In genomic region chr11:1832181-1832988, GRCh38 we compare ENCODE assay signal across 8 cellular contexts. TPM values are rescaled to one million over a fixed set of nuclear protein-coding genes. Genes with fewer than 3 reads are reported as not detected.
A peak's percentile ranks its signal among the peaks of the same experiment; 100 is the strongest.
DNase-seq lines count a peak whose midpoint lies in the region; ATAC-seq and TF ChIP-seq lines count a peak whose summit lies in the region.

No MANE protein-coding gene starts in this region.

- no peak overlapping the region for H3K27ac ChIP-seq in CD8-positive, alpha-beta T cell (ENCODE audit: low read depth, low read length)
- peak overlapping the region in 1 of 2 donors; percentile 93 for H3K27ac ChIP-seq in lung (ENCODE audit: low read depth in 1 of 2, low read length in 1 of 2)

- no peaks in the 10 kb centered on the region for H3K36me3 ChIP-seq in CD8-positive, alpha-beta T cell (ENCODE audit: insufficient read depth, low read length)
- H3K36me3 ChIP-seq in lung (ENCODE audit: control insufficient read depth in 2 of 2, insufficient read depth in 2 of 2, low read length in 2 of 2) = no peaks in the 10 kb centered on the region

- 16 to 20% methylated on average over 38 to 45 of the region's 45 CpGs for WGBS in lung, 2 donors

- no peaks in the 10 kb centered on the region for H3K9me3 Mint-ChIP-seq in CD8-positive, alpha-beta T cell
- H3K9me3 Mint-ChIP-seq in dendritic cell treated with granulocyte-macrophage colony-stimulating factor and Interleukin-4, amounts not matched to agents 40 ng/mL and 50 ng/mL, for 4 days = no peaks in the 10 kb centered on the region
- H3K9me3 Mint-ChIP-seq in stimulated activated effector memory CD8-positive, alpha-beta T cell treated with anti-CD3 and anti-CD28 coated beads, Interleukin-12 subunit alpha, Interleukin-12 subunit beta, amount 100 ng/mL, for 72 hours = no peaks in the 10 kb centered on the region

- intact Hi-C loops in CD8-positive, alpha-beta T cell (cut with DNase I, micrococcal nuclease) = loop anchor here in 1 of 2 experiments (1.0 kb wide), 3 partner anchors 138 to 286 kb away; no protein-coding TSS in a partner anchor
- intact Hi-C loops in dendritic cell treated with granulocyte-macrophage colony-stimulating factor and Interleukin-4, amounts not matched to agents 40 ng/mL and 50 ng/mL, for 4 days (cut with micrococcal nuclease) = loop anchor here (1.0 to 2.0 kb wide), 3 partner anchors 126 to 318 kb away; no protein-coding TSS in a partner anchor

- H3K27me3 Mint-ChIP-seq in CD8-positive, alpha-beta T cell (ENCODE audit: low read depth) = peaks cover 2% of the 10 kb centered on the region
- peaks cover 81% of the 10 kb centered on the region for H3K27me3 Mint-ChIP-seq in dendritic cell treated with granulocyte-macrophage colony-stimulating factor and Interleukin-4, amounts not matched to agents 40 ng/mL and 50 ng/mL, for 4 days

- H3K4me3 ChIP-seq in CD8-positive, alpha-beta T cell (ENCODE audit: low read depth, low read length) = no peak overlapping the region
- H3K4me3 ChIP-seq in lung = no peak overlapping the region

- H3K27me3 ChIP-seq in CD8-positive, alpha-beta T cell (ENCODE audit: insufficient read depth, low read length) = no peaks in the 10 kb centered on the region
- no peaks in the 10 kb centered on the region for H3K27me3 ChIP-seq in lung (ENCODE audit: control insufficient read depth, insufficient read depth)

- H3K4me3 Mint-ChIP-seq in CD8-positive, alpha-beta T cell = no peak overlapping the region
- peak overlapping the region; percentile 30 for H3K4me3 Mint-ChIP-seq in dendritic cell treated with granulocyte-macrophage colony-stimulating factor and Interleukin-4, amounts not matched to agents 40 ng/mL and 50 ng/mL, for 4 days
- H3K4me3 Mint-ChIP-seq in stimulated activated effector memory CD8-positive, alpha-beta T cell treated with anti-CD3 and anti-CD28 coated beads, Interleukin-12 subunit alpha, Interleukin-12 subunit beta, amount 100 ng/mL, for 72 hours = no peak overlapping the region

- peak; percentile 95 for TF ChIP-seq CTCF in CD8-positive, alpha-beta T cell (IDR thresholded peaks at IDR 0.05)
- TF ChIP-seq CTCF in lung (IDR thresholded peaks at IDR 0.05; ENCODE audit: control extremely low read depth, extremely low read depth) = peak; percentile 61

- H3K9me3 ChIP-seq in CD8-positive, alpha-beta T cell (ENCODE audit: low read length) = no peaks in the 10 kb centered on the region
- no peaks in the 10 kb centered on the region for H3K9me3 ChIP-seq in lung (ENCODE audit: control insufficient read depth in 2 of 2, insufficient read depth in 1 of 2, low read length in 1 of 2)

- ATAC-seq in CD8-positive, alpha-beta T cell = peak; percentile 77
- ATAC-seq in lung (ENCODE audit: insufficient read depth, low FRiP score) (no peak), HG03442 (IDR thresholded peaks at IDR 0.05; ENCODE audit: unreplicated experiment) (no peak)
- ATAC-seq in stimulated activated effector memory CD8-positive, alpha-beta T cell treated with anti-CD3 and anti-CD28 coated beads, Interleukin-12 subunit alpha, Interleukin-12 subunit beta, amount 100 ng/mL, for 72 hours = peak; percentile 68

- H3K4me1 ChIP-seq in CD8-positive, alpha-beta T cell (ENCODE audit: insufficient read depth, low read length) = peaks cover 8% of the 10 kb centered on the region
- H3K4me1 ChIP-seq in lung (ENCODE audit: control insufficient read depth in 2 of 2, insufficient read depth in 2 of 2, low read length in 2 of 2) = peaks cover 0 to 2% of the 10 kb centered on the region in 2 donors

- CTCF ChIA-PET in CD8-positive, alpha-beta T cell (lab: Charles Lee) = interaction anchor here (0.6 to 7.8 kb wide), 70 partner anchors 8 to 1143 kb away, joined by 3 to 513 read pairs (median 5); partner anchors contain the start of genes H19, KRTAP5-6, LSP1 and MRPL23

- DNase-seq in CD8-positive, alpha-beta T cell = peak; percentile 43 to 87 (median 61)
- peak; percentile 95 for DNase-seq in HuH-7 (ENCODE audit: low spot score)
- peak; percentile 69 for DNase-seq in activated CD4-positive, alpha-beta T cell treated with anti-CD3 and anti-CD28 coated beads, Interleukin-2, amount 50 U/mL, for 1 hour
- no peak for DNase-seq in lung (ENCODE audit: low spot score)
- DNase-seq in stimulated activated effector memory CD8-positive, alpha-beta T cell treated with anti-CD3 and anti-CD28 coated beads, Interleukin-12 subunit alpha, Interleukin-12 subunit beta, amount 100 ng/mL, for 72 hours (ENCODE audit: low spot score in 2 of 2) = peak; percentile 82 to 88
- no peak for DNase-seq in ureter (ENCODE audit: low spot score)

- no peaks in the 10 kb centered on the region for H3K4me1 Mint-ChIP-seq in CD8-positive, alpha-beta T cell (ENCODE audit: low read depth)
- H3K4me1 Mint-ChIP-seq in dendritic cell treated with granulocyte-macrophage colony-stimulating factor and Interleukin-4, amounts not matched to agents 40 ng/mL and 50 ng/mL, for 4 days (ENCODE audit: low read depth) = peaks cover 24% of the 10 kb centered on the region
- no peaks in the 10 kb centered on the region for H3K4me1 Mint-ChIP-seq in stimulated activated effector memory CD8-positive, alpha-beta T cell treated with anti-CD3 and anti-CD28 coated beads, Interleukin-12 subunit alpha, Interleukin-12 subunit beta, amount 100 ng/mL, for 72 hours

- no peaks in the 10 kb centered on the region for H3K36me3 Mint-ChIP-seq in CD8-positive, alpha-beta T cell
- no peaks in the 10 kb centered on the region for H3K36me3 Mint-ChIP-seq in dendritic cell treated with granulocyte-macrophage colony-stimulating factor and Interleukin-4, amounts not matched to agents 40 ng/mL and 50 ng/mL, for 4 days (ENCODE audit: low read depth)
- H3K36me3 Mint-ChIP-seq in stimulated activated effector memory CD8-positive, alpha-beta T cell treated with anti-CD3 and anti-CD28 coated beads, Interleukin-12 subunit alpha, Interleukin-12 subunit beta, amount 100 ng/mL, for 72 hours = no peaks in the 10 kb centered on the region

- POLR2A ChIA-PET in CD8-positive, alpha-beta T cell (lab: Charles Lee) = interaction anchor here (0.8 to 0.9 kb wide), 3 partner anchors 75 to 140 kb away, joined by 3 to 7 read pairs (median 3); no protein-coding TSS in a partner anchor

- H3K27ac Mint-ChIP-seq in CD8-positive, alpha-beta T cell = no peak overlapping the region
- H3K27ac Mint-ChIP-seq in dendritic cell treated with granulocyte-macrophage colony-stimulating factor and Interleukin-4, amounts not matched to agents 40 ng/mL and 50 ng/mL, for 4 days = no peak overlapping the region
- no peak overlapping the region for H3K27ac Mint-ChIP-seq in stimulated activated effector memory CD8-positive, alpha-beta T cell treated with anti-CD3 and anti-CD28 coated beads, Interleukin-12 subunit alpha, Interleukin-12 subunit beta, amount 100 ng/mL, for 72 hours

RNA-seq across cellular contexts. Expression of gene SYT8, which starts 2.4 kb away (rescaled TPM):
- total RNA-seq in CD8-positive, alpha-beta T cell = not detected
- total RNA-seq in lung = 10 to 100 TPM in 1 of 2 donors, 1 to 10 TPM in 1; 2.7 to 40.6 TPM
- 10 to 100 TPM; 15.0 to 18.9 TPM for polyA plus RNA-seq in lung
- 159 TPM for total RNA-seq in ureter

RNA-seq across cellular contexts. Expression of gene TNNI2, which starts 6.4 kb away (rescaled TPM):
- total RNA-seq in CD8-positive, alpha-beta T cell = under 1 TPM in 1 of 2 experiments, not detected in 1; 0.60 TPM
- total RNA-seq in lung (10 to 100 TPM in 1 of 2 donors, 1 to 10 TPM in 1; 3.1 to 14.3 TPM), ureter (45.0 TPM)
- polyA plus RNA-seq in lung = 10 to 100 TPM; 10.1 to 35.8 TPM

RNA-seq across cellular contexts. Expression of gene LSP1, which starts 20.5 kb away (rescaled TPM):
- total RNA-seq in CD8-positive, alpha-beta T cell = 100 to 1,000 TPM; 190 to 191 TPM
- total RNA-seq in lung = 10 to 100 TPM; 44.9 to 72.1 TPM
- polyA plus RNA-seq in lung = 100 to 1,000 TPM in 1 of 2 donors, 10 to 100 TPM in 1; 95.7 to 121 TPM
- total RNA-seq in ureter = 47.4 TPM

RNA-seq across cellular contexts. Expression of gene PRR33, which starts 59.3 kb away (rescaled TPM):
- total RNA-seq in CD8-positive, alpha-beta T cell = not detected
- total RNA-seq in lung (not detected), ureter (not detected)
- under 1 TPM; 0.08 to 0.13 TPM for polyA plus RNA-seq in lung

Comparison
In these comparisons a context has a peak if more than half of its experiments do, and no peak if none do; other contexts are left out.
1. ATAC-seq: peak in CD8-positive, alpha-beta T cell (single experiment) and stimulated activated effector memory CD8-positive, alpha-beta T cell treated with anti-CD3 and anti-CD28 coated beads, Interleukin-12 subunit alpha, Interleukin-12 subunit beta, amount 100 ng/mL, for 72 hours (single experiment); none in lung (single experiment) and HG03442 (single experiment).
2. DNase-seq: peak in CD8-positive, alpha-beta T cell (7 of 7), HuH-7 (single experiment), activated CD4-positive, alpha-beta T cell treated with anti-CD3 and anti-CD28 coated beads, Interleukin-2, amount 50 U/mL, for 1 hour (single experiment) and stimulated activated effector memory CD8-positive, alpha-beta T cell treated with anti-CD3 and anti-CD28 coated beads, Interleukin-12 subunit alpha, Interleukin-12 subunit beta, amount 100 ng/mL, for 72 hours (2 of 2); none in lung (single experiment) and ureter (single experiment).